ENCODE assay signal across 8 cellular contexts in genomic region chr11:47269002-47269828, GRCh38. TPM values are rescaled to one million over a fixed set of nuclear protein-coding genes. Genes with fewer than 3 reads are reported as not detected.
DNase-seq lines count a peak whose midpoint lies in the region; ATAC-seq and TF ChIP-seq lines count a peak whose summit lies in the region.

No MANE protein-coding gene starts in this region.

- peak; percentile 71 for DNase-seq in BJ (ENCODE audit: low read depth)
- peak; percentile 95 to 97 for DNase-seq in NCI-H526 (lab: John Stamatoyannopoulos, UW)
- peak; percentile 82 for DNase-seq in activated CD4-positive, alpha-beta T cell treated with anti-CD3 and anti-CD28 coated beads, Interleukin-2, amount 50 U/mL, for 1 hour
- peak; percentile 86 for DNase-seq in cortex of kidney (lab: John Stamatoyannopoulos, UW)
- DNase-seq in left lung, result peak; percentile 91 to 96
- DNase-seq in stimulated activated CD4-positive, alpha-beta T cell treated with anti-CD3 and anti-CD28 coated beads, Interleukin-2, amount 100 ng/mL, for 4 hours (ENCODE audit: low read depth), result peak; percentile 79

- ATAC-seq in GM19351 (IDR thresholded peaks at IDR 0.05; ENCODE audit: unreplicated experiment), result peak; percentile 45
- peak; percentile 49 for ATAC-seq in HG03460 (IDR thresholded peaks at IDR 0.05; ENCODE audit: unreplicated experiment)
- peak; percentile 94 for ATAC-seq in left lung

- no peaks in the 10 kb centered on the region for H3K9me3 ChIP-seq in left lung

- intact Hi-C loops in left lung (cut with DNase I), result no loop called here

- TF ChIP-seq CTCF in BJ (IDR thresholded peaks at IDR 0.05; ENCODE audit: insufficient read depth, low read depth, low read length) (0 out of 2 replicates have a peak, but pooled peaks have one; percentile 21), left lung (IDR thresholded peaks at IDR 0.05) (no peak)

- CTCF ChIA-PET in BJ (lab: Yijun Ruan, JAX), result no interaction called here

- H3K27me3 ChIP-seq in BJ (ENCODE audit: control insufficient read depth, insufficient read depth, low read length) (no peaks in the 10 kb centered on the region), left lung (no peaks in the 10 kb centered on the region)

- peak overlapping the region; percentile 87 to 96 for H3K27ac ChIP-seq in left lung

- POLR2A ChIA-PET in BJ (lab: Charles Lee), result no interaction called here

- H3K4me1 ChIP-seq in left lung, result peaks cover 16 to 42% of the 10 kb centered on the region in 2 donors

- H3K36me3 ChIP-seq in BJ (ENCODE audit: control insufficient read depth, insufficient read depth, low read length) (peaks cover 1% of the 10 kb centered on the region; the same call in 1 of the 2 replicates), left lung (peaks cover 0 to 3% of the 10 kb centered on the region in 2 donors)

- H3K4me3 ChIP-seq in BJ (ENCODE audit: low read depth, low read length), result peak overlapping the region; percentile 89
- peak overlapping the region; percentile 68 to 76 for H3K4me3 ChIP-seq in left lung

RNA-seq across cellular contexts. Expression of gene MADD, which starts 0.7 kb away (rescaled TPM):
- polyA plus RNA-seq in BJ (2011; rRNA removed), result 15.4 and 19.8 TPM in 2 replicates
- 40.6 and 46.1 TPM in 2 replicates for polyA minus RNA-seq in BJ (2011; rRNA and poly(A)+ RNA removed)
- 10 to 100 TPM; 33.0 to 52.9 TPM for total RNA-seq in left lung

RNA-seq across cellular contexts. Expression of gene NR1H3, which starts 11.4 kb away (rescaled TPM):
- 20.7 and 25.9 TPM in 2 replicates for polyA plus RNA-seq in BJ (2011; rRNA removed)
- polyA minus RNA-seq in BJ (2011; rRNA and poly(A)+ RNA removed), result 14.9 and 27.7 TPM in 2 replicates
- 10 to 100 TPM; 39.7 to 66.9 TPM for total RNA-seq in left lung

RNA-seq across cellular contexts. Expression of gene ACP2, which starts 20.6 kb away (rescaled TPM):
- 24.6 and 31.1 TPM in 2 replicates for polyA plus RNA-seq in BJ (2011; rRNA removed)
- polyA minus RNA-seq in BJ (2011; rRNA and poly(A)+ RNA removed), result 31.6 and 45.7 TPM in 2 replicates
- 10 to 100 TPM; 41.5 to 59.9 TPM for total RNA-seq in left lung

RNA-seq across cellular contexts. Expression of gene DDB2, which starts 54.4 kb away (rescaled TPM):
- polyA plus RNA-seq in BJ (2011; rRNA removed), result 44.9 and 46.5 TPM in 2 replicates
- 20.4 and 27.3 TPM in 2 replicates for polyA minus RNA-seq in BJ (2011; rRNA and poly(A)+ RNA removed)
- 10 to 100 TPM; 32.0 to 33.1 TPM for total RNA-seq in left lung

Comparison
In these comparisons a context has a peak if more than half of its experiments do, and no peak if none do; other contexts are left out.
1. Peak in every context shown above with its lines: DNase-seq, ATAC-seq, H3K4me3 ChIP-seq and H3K27ac ChIP-seq.